ENCODE assay signal across 1 cellular context in the genomic region with DNA sequence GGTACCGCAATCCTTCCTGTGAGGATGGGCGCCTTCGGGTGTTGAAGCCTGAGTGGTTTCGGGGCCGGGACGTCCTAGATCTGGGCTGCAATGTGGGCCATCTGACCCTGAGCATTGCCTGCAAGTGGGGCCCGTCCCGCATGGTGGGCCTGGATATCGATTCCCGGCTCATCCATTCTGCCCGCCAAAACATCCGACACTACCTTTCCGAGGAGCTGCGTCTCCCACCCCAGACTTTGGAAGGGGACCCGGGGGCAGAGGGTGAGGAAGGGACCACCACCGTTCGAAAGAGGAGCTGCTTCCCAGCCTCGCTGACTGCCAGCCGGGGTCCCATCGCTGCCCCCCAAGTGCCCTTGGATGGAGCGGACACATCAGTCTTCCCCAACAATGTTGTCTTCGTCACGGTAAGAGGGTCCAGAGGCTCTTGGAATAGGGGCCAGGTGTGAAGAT.
TF ChIP-seq lines count a peak whose summit lies in the region.

No MANE protein-coding gene starts in this region.

TF ChIP-seq in IMR-90, 13 proteins besides CTCF, POLR2A, EP300 and RAD21:
- TF ChIP-seq CHD1 (IDR thresholded peaks at IDR 0.05; ENCODE audit: low read depth, low read length), result no peak
- no peak for TF ChIP-seq SMC3 (IDR thresholded peaks at IDR 0.05; ENCODE audit: low read depth, low read length)
- TF ChIP-seq MAZ (IDR thresholded peaks at IDR 0.05; ENCODE audit: borderline replicate concordance, low read depth, low read length), result no peak
- no peak for TF ChIP-seq BHLHE40 (IDR thresholded peaks at IDR 0.05; ENCODE audit: low read depth, low read length)
- TF ChIP-seq, protein P1, sequence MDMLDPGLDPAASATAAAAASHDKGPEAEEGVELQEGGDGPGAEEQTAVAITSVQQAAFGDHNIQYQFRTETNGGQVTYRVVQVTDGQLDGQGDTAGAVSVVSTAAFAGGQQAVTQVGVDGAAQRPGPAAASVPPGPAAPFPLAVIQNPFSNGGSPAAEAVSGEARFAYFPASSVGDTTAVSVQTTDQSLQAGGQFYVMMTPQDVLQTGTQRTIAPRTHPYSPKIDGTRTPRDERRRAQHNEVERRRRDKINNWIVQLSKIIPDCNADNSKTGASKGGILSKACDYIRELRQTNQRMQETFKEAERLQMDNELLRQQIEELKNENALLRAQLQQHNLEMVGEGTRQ (IDR thresholded peaks at IDR 0.05; ENCODE audit: low read depth, low read length), result no peak
- no peak for TF ChIP-seq RFX5 (IDR thresholded peaks at IDR 0.05; ENCODE audit: low read depth, low read length)
- TF ChIP-seq CEBPB (IDR thresholded peaks at IDR 0.05; ENCODE audit: low read depth, low read length), result no peak
- TF ChIP-seq ELK1 (IDR thresholded peaks at IDR 0.05; ENCODE audit: borderline replicate concordance, low read depth, low read length), result no peak
- TF ChIP-seq MXI1 (IDR thresholded peaks at IDR 0.05; ENCODE audit: borderline replicate concordance, low read depth, low read length), result no peak
- TF ChIP-seq RCOR1 (IDR thresholded peaks at IDR 0.05; ENCODE audit: insufficient replicate concordance, low read length), result no peak
- TF ChIP-seq FOS (IDR thresholded peaks at IDR 0.05; ENCODE audit: low read depth, low read length), result no peak
- no peak for TF ChIP-seq MAFK (IDR thresholded peaks at IDR 0.05; ENCODE audit: low read depth, low read length)
- no peak for TF ChIP-seq NFE2L2 (IDR thresholded peaks at IDR 0.05; ENCODE audit: low read depth, low read length)
